ENCODE assay signal across 8 cellular contexts in the genomic region with DNA sequence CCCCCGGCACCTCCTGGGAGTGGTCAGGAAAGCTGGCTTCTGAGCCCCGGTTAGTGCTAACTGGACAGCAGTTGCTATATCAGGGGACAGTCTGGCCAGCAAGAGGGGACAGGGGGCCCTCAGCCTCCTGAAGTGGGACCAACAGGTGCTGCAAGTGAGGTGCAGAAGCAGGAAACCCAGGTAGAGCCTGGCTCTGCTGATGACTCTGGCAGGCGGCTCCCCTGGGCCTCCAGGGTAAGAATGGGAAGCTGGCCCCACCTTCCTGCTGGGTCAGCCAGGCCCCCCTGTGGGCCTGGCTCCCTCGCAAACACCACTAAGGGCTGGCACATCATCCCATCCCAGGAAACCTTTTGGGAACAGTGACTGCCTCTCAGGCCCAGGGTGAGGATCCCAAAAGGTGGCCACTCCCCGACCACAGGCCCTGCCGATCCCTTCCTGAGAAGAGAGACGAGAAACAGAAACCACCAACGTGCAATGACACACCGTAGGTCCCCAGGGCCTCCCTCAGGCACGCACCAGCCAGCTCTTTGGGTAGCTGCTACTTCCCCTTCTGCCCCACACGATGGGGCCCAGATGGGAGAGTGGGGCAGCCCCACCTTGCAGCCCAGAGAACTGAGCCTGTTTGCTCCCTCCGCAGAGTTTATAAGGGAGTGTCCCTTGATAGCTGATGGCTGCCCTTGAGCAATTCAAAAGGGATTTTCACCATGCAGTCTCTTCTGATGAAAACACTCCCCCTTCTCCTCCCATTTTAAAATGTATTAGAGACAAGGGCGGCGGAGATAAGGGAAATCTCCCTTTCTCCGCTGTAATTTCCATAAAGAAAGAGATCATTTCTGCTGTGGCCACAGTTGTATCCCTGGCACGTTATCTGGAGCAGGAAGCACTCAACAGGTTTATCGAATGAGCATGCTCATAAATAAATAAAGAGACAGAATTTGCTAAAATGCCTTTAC.
DNase-seq lines count a peak whose midpoint lies in the region; ATAC-seq lines count a peak whose summit lies in the region.

No MANE protein-coding gene starts in this region.

- intact Hi-C loops in left colon (cut with DNase I, micrococcal nuclease), result loop anchor here in 1 of 2 donors (10.0 kb wide), 1 partner anchor 74 kb away; the partner anchor contains the start of gene STK10

- ATAC-seq in GM19452 (IDR thresholded peaks at IDR 0.05; ENCODE audit: unreplicated experiment) (peak; percentile 77), HG03469 (IDR thresholded peaks at IDR 0.05; ENCODE audit: unreplicated experiment) (peak; percentile 73), left colon (peak; percentile 87)

- peaks cover 91 to 98% (median 96%) of the 10 kb centered on the region in 10 experiments for H3K4me1 ChIP-seq in BLaER1 treated with 17β-estradiol and CSF1 and Interleukin-3, amounts not matched to agents 10 nM and 100 nM
- peaks cover 29% of the 10 kb centered on the region for H3K4me1 ChIP-seq in adipocyte (ENCODE audit: control insufficient read depth, insufficient read depth, low read length)

- no peaks in the 10 kb centered on the region for H3K9me3 ChIP-seq in BLaER1 treated with 17β-estradiol and CSF1 and Interleukin-3, amounts not matched to agents 10 nM and 100 nM (replicated peaks in 1 of 11)
- H3K9me3 ChIP-seq in adipocyte (ENCODE audit: control insufficient read depth, low read length), result no peaks in the 10 kb centered on the region

- in situ Hi-C loops in ACHN (cut with HindIII; ENCODE audit: low pct_ligation_motif_present, low pct_unique_long_range_greater_than_20kb, low sequenced_read_pairs), result no loop called here

- H3K4me2 ChIP-seq in BLaER1 treated with 17β-estradiol and CSF1 and Interleukin-3, amounts not matched to agents 10 nM and 100 nM, result peak overlapping the region; percentile 91 to 99 (median 94)

- peaks cover 0 to 61% (median 11%) of the 10 kb centered on the region in 11 experiments; a peak in 16 of 22 replicates for H4K20me1 ChIP-seq in BLaER1 treated with 17β-estradiol and CSF1 and Interleukin-3, amounts not matched to agents 10 nM and 100 nM

- no peaks in the 10 kb centered on the region for H3K27me3 ChIP-seq in BLaER1 treated with 17β-estradiol and CSF1 and Interleukin-3, amounts not matched to agents 10 nM and 100 nM
- H3K27me3 ChIP-seq in adipocyte (replicated peaks; ENCODE audit: control insufficient read depth, insufficient read depth, low read length), result no peaks in the 10 kb centered on the region

- H3K27ac ChIP-seq in BLaER1 treated with 17β-estradiol and CSF1 and Interleukin-3, amounts not matched to agents 10 nM and 100 nM, result peak overlapping the region; percentile 53 to 86 (median 83); a peak in 21 of 22 replicates

- H3K36me3 ChIP-seq in BLaER1 treated with 17β-estradiol and CSF1 and Interleukin-3, amounts not matched to agents 10 nM and 100 nM, result peaks cover 16 to 74% (median 35%) of the 10 kb centered on the region in 11 experiments
- peaks cover 22% of the 10 kb centered on the region for H3K36me3 ChIP-seq in adipocyte (ENCODE audit: control insufficient read depth, insufficient read depth, low read length, severe bottlenecking)

- H3K9ac ChIP-seq in BLaER1 treated with 17β-estradiol and CSF1 and Interleukin-3, amounts not matched to agents 10 nM and 100 nM, result peak overlapping the region; percentile 61 to 79 (median 71)
- H3K9ac ChIP-seq in adipocyte (ENCODE audit: low read length), result peak overlapping the region; percentile 67

- DNase-seq in T-helper 2 cell (peak; percentile 24 to 95 (median 71)), adipocyte (ENCODE audit: low read depth) (peak; percentile 78), left colon (peak; percentile 66 to 69), ACHN (no peak)
- DNase-seq in stimulated activated CD8-positive, alpha-beta memory T cell treated with anti-CD3 and anti-CD28 coated beads, Interleukin-2, amount 100 ng/mL, for 48 hours (ENCODE audit: low read depth in 2 of 2), result peak; percentile 78

- H3K4me3 ChIP-seq in BLaER1 treated with 17β-estradiol and CSF1 and Interleukin-3, amounts not matched to agents 10 nM and 100 nM, result peak overlapping the region; percentile 11 to 59 (median 38); a peak in 16 of 20 replicates
- H3K4me3 ChIP-seq in adipocyte (ENCODE audit: low read length), result peak overlapping the region; percentile 49
